In the genomic region with DNA sequence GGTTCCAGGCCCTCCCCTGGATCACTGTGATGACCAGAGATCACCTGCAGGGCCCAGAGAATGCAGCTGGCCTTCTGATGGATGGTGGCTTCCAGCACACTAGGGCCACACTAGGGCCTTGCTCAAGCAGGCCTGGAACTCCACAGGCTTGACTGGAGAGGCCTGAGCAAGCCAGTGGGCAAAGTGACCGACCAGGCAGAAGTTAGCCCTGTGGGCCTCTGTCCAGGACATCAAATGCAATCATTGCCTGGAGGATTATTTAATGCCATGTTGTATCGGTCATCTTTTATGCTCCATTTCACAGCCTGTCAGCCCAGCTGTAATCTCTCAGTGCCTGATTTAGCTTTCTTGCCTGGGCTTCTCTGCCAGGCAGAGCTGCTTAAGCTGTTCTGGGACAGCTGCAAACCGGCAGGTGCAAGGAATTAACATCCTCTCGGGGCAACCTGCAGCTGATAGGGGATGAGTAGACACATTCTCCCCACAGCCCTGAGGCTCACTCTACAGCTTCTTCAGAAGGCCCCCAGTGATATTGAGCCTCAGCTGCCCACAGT, we compare ENCODE assay signal across 13 cellular contexts. TPM values are rescaled to one million over a fixed set of nuclear protein-coding genes. Genes with fewer than 3 reads are reported as not detected.
DNase-seq lines count a peak whose midpoint lies in the region; ATAC-seq and TF ChIP-seq lines count a peak whose summit lies in the region.
"Had no signal": no experiment of that assay in that cellular context is flagged by ENCODE, and none has a peak within 500 bp of the region (broad histone marks: within the 10 kb centered on the region; RNA-seq: fewer than 3 reads in every experiment).

No MANE protein-coding gene starts in this region.

- H3K27me3 ChIP-seq in heart right ventricle, result no peaks in the 10 kb centered on the region
- no peaks in the 10 kb centered on the region for H3K27me3 ChIP-seq in hepatocyte
- H3K27me3 ChIP-seq: cardiac muscle cell had no signal

- H3K4me1 ChIP-seq in heart right ventricle, result peaks cover 19 to 42% (median 25%) of the 10 kb centered on the region in 9 donors
- H3K4me1 ChIP-seq in hepatocyte (ENCODE audit: insufficient read depth), result no peaks in the 10 kb centered on the region

- H3K36me3 ChIP-seq in heart right ventricle (peaks cover 0 to 23% (median 6%) of the 10 kb centered on the region in 9 donors), hepatocyte (replicated peaks; ENCODE audit: insufficient read depth, low read depth) (no peaks in the 10 kb centered on the region)
- H3K36me3 ChIP-seq: cardiac muscle cell had no signal

- no peaks in the 10 kb centered on the region for H3K79me2 ChIP-seq in hepatocyte

- DNase-seq in NCI-H187 (lab: John Stamatoyannopoulos, UW) (peak; percentile 4 to 13), NCI-H187 treated with DMSO at 0.1 percent for 48 hours (lab: John Stamatoyannopoulos, UW) (no peak), SK-N-DZ (ENCODE audit: low spot score) (peak; percentile 88), heart right ventricle (peak; percentile 33 to 54), superior temporal gyrus (ENCODE audit: extremely low spot score) (peak; percentile 51), hepatocyte (ENCODE audit: low spot score) (no peak)
- DNase-seq: activated CD4-positive, alpha-beta memory T cell treated with anti-CD3 and anti-CD28 coated beads, Interleukin-2, amount 10 ng/mL, durations not matched to agents 7 days and 5 days; DMS153; T1000 had no signal

- H3K9me2 ChIP-seq in hepatocyte (replicated peaks; ENCODE audit: insufficient read depth), result no peaks in the 10 kb centered on the region

- H2AFZ ChIP-seq in hepatocyte, result no peak overlapping the region

- H3K4me3 ChIP-seq in heart right ventricle (no peak overlapping the region), hepatocyte (no peak overlapping the region)
- H3K4me3 ChIP-seq: cardiac muscle cell had no signal

- intact Hi-C loops in heart right ventricle (cut with DNase I), result loop anchor here in 9 of 10 donors (5.0 to 10.0 kb wide), 8 partner anchors 76 to 776 kb away; a partner anchor contains a TSS

- TF ChIP-seq CTCF in heart right ventricle (IDR thresholded peaks at IDR 0.05), result no peak
- TF ChIP-seq CTCF in hepatocyte (IDR thresholded peaks at IDR 0.05; ENCODE audit: poor library complexity), result no peak

- peak; percentile 50 to 84 (median 68) for ATAC-seq in heart right ventricle
- no peak for ATAC-seq in HG02840 (IDR thresholded peaks at IDR 0.05; ENCODE audit: low FRiP score, unreplicated experiment)
- ATAC-seq in GM21367 (IDR thresholded peaks at IDR 0.05; ENCODE audit: unreplicated experiment), result no peak
- ATAC-seq: Panc1 had no signal

- H3K9me3 ChIP-seq in heart right ventricle (no peaks in the 10 kb centered on the region), hepatocyte (ENCODE audit: low read depth) (no peaks in the 10 kb centered on the region)

- H3K4me2 ChIP-seq in hepatocyte, result no peak overlapping the region

- 48 to 56% methylated on average over 4 of the region's 4 CpGs for WGBS in heart right ventricle, 2 donors
- 80% methylated on average over 4 of the region's 4 CpGs for WGBS in hepatocyte (ENCODE audit: low lambda C conversion rate, missing lambda C conversion rate)

- no peaks in the 10 kb centered on the region for H4K20me1 ChIP-seq in hepatocyte (ENCODE audit: insufficient read depth, poor library complexity, severe bottlenecking)

- H3K27ac ChIP-seq in heart right ventricle, result peak overlapping the region in 5 of 10 donors; percentile 13 to 56 (median 49)
- no peak overlapping the region for H3K27ac ChIP-seq in hepatocyte
- H3K27ac ChIP-seq: cardiac muscle cell had no signal

RNA-seq across cellular contexts. Expression of a gene that starts 17.7 kb away (rescaled TPM):
- 62.5 and 74.0 TPM in 2 replicates for polyA plus RNA-seq in SK-N-DZ (2014; cell fraction: cytosol; rRNA removed)
- polyA plus RNA-seq in SK-N-DZ (2014; cell fraction: nucleus; rRNA removed), result 59.9 and 93.7 TPM in 2 replicates
- 100 to 1,000 TPM in 6 of 10 donors, 10 to 100 TPM in 4; 91.8 to 163 (median 112) TPM for total RNA-seq in heart right ventricle
- polyA plus RNA-seq in heart right ventricle, result 100 to 1,000 TPM; 117 to 241 TPM
- 45.4 and 52.3 TPM in 2 replicates for total RNA-seq in hepatocyte
- 115 and 144 TPM in 2 replicates for polyA plus RNA-seq in hepatocyte

RNA-seq across cellular contexts. Expression of a gene that starts 35.7 kb away (rescaled TPM):
- 54.6 and 55.2 TPM in 2 replicates for polyA plus RNA-seq in SK-N-DZ (2014; cell fraction: cytosol; rRNA removed)
- 23.1 and 42.8 TPM in 2 replicates for polyA plus RNA-seq in SK-N-DZ (2014; cell fraction: nucleus; rRNA removed)
- total RNA-seq in heart right ventricle, result 1 to 10 TPM; 1.9 to 4.6 (median 2.4) TPM
- 1 to 10 TPM; 1.8 to 5.1 TPM for polyA plus RNA-seq in heart right ventricle
- 10.0 and 10.4 TPM in 2 replicates for total RNA-seq in hepatocyte
- polyA plus RNA-seq in hepatocyte, result 6.4 and 9.4 TPM in 2 replicates

Comparison
In these comparisons a context has a peak if more than half of its experiments do, and no peak if none do; other contexts are left out.
1. DNase-seq: peak in NCI-H187 (2 of 2), SK-N-DZ (single experiment), heart right ventricle (2 of 2) and superior temporal gyrus (single experiment); none in NCI-H187 treated with DMSO at 0.1 percent for 48 hours (single experiment) and hepatocyte (single experiment).
2. ATAC-seq: peak in heart right ventricle (8 of 8); none in HG02840 (single experiment) and GM21367 (single experiment).